2 cellular contexts compared by ENCODE assay signal in the genomic region with DNA sequence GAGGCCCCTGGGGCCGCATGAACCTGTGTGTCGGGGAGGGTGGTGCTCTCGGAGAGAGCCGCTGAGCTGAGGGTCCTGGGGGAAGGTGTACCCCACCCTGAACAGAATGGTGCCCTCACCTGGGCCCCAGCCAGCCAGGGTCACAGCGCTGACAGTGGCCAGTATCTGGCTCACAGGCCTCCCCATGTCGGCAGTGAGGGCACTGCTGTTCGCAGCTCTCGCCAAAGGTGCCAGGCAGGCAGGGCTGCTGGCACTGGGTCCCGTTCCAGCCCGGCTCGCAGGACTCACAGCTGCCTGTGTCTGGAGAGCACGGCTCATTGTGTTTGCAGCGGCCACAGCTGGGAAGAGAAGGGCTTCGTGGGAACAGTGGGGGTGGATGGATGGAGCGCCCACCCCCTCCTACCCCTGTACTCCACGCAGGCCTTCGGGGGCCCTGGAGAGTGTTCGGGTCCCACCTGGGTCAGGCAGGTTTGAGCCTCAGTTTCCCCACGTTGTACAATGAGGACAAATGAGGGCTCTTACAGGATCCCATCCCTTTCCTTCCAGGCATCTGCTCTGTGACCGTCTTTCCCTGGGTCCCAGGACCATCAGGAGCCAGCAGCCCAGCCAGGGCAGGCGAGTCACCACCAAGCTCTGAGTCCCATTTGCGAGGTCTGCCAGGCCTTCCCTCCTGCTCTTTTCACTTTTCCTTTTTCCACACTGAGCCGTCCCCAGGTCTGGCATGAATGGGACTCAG.
TF ChIP-seq lines count a peak whose summit lies in the region.

No MANE protein-coding gene starts in this region.

TF ChIP-seq in GM23338, 12 proteins besides CTCF, POLR2A, EP300 and RAD21 (continued from another document):
- TF ChIP-seq, protein P1, sequence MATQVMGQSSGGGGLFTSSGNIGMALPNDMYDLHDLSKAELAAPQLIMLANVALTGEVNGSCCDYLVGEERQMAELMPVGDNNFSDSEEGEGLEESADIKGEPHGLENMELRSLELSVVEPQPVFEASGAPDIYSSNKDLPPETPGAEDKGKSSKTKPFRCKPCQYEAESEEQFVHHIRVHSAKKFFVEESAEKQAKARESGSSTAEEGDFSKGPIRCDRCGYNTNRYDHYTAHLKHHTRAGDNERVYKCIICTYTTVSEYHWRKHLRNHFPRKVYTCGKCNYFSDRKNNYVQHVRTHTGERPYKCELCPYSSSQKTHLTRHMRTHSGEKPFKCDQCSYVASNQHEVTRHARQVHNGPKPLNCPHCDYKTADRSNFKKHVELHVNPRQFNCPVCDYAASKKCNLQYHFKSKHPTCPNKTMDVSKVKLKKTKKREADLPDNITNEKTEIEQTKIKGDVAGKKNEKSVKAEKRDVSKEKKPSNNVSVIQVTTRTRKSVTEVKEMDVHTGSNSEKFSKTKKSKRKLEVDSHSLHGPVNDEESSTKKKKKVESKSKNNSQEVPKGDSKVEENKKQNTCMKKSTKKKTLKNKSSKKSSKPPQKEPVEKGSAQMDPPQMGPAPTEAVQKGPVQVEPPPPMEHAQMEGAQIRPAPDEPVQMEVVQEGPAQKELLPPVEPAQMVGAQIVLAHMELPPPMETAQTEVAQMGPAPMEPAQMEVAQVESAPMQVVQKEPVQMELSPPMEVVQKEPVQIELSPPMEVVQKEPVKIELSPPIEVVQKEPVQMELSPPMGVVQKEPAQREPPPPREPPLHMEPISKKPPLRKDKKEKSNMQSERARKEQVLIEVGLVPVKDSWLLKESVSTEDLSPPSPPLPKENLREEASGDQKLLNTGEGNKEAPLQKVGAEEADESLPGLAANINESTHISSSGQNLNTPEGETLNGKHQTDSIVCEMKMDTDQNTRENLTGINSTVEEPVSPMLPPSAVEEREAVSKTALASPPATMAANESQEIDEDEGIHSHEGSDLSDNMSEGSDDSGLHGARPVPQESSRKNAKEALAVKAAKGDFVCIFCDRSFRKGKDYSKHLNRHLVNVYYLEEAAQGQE (IDR thresholded peaks at IDR 0.05; ENCODE audit: unreplicated experiment): no peak
- TF ChIP-seq ZNF114 (CRISPR knock-in tag; IDR thresholded peaks at IDR 0.05): no peak
- TF ChIP-seq, protein P2, sequence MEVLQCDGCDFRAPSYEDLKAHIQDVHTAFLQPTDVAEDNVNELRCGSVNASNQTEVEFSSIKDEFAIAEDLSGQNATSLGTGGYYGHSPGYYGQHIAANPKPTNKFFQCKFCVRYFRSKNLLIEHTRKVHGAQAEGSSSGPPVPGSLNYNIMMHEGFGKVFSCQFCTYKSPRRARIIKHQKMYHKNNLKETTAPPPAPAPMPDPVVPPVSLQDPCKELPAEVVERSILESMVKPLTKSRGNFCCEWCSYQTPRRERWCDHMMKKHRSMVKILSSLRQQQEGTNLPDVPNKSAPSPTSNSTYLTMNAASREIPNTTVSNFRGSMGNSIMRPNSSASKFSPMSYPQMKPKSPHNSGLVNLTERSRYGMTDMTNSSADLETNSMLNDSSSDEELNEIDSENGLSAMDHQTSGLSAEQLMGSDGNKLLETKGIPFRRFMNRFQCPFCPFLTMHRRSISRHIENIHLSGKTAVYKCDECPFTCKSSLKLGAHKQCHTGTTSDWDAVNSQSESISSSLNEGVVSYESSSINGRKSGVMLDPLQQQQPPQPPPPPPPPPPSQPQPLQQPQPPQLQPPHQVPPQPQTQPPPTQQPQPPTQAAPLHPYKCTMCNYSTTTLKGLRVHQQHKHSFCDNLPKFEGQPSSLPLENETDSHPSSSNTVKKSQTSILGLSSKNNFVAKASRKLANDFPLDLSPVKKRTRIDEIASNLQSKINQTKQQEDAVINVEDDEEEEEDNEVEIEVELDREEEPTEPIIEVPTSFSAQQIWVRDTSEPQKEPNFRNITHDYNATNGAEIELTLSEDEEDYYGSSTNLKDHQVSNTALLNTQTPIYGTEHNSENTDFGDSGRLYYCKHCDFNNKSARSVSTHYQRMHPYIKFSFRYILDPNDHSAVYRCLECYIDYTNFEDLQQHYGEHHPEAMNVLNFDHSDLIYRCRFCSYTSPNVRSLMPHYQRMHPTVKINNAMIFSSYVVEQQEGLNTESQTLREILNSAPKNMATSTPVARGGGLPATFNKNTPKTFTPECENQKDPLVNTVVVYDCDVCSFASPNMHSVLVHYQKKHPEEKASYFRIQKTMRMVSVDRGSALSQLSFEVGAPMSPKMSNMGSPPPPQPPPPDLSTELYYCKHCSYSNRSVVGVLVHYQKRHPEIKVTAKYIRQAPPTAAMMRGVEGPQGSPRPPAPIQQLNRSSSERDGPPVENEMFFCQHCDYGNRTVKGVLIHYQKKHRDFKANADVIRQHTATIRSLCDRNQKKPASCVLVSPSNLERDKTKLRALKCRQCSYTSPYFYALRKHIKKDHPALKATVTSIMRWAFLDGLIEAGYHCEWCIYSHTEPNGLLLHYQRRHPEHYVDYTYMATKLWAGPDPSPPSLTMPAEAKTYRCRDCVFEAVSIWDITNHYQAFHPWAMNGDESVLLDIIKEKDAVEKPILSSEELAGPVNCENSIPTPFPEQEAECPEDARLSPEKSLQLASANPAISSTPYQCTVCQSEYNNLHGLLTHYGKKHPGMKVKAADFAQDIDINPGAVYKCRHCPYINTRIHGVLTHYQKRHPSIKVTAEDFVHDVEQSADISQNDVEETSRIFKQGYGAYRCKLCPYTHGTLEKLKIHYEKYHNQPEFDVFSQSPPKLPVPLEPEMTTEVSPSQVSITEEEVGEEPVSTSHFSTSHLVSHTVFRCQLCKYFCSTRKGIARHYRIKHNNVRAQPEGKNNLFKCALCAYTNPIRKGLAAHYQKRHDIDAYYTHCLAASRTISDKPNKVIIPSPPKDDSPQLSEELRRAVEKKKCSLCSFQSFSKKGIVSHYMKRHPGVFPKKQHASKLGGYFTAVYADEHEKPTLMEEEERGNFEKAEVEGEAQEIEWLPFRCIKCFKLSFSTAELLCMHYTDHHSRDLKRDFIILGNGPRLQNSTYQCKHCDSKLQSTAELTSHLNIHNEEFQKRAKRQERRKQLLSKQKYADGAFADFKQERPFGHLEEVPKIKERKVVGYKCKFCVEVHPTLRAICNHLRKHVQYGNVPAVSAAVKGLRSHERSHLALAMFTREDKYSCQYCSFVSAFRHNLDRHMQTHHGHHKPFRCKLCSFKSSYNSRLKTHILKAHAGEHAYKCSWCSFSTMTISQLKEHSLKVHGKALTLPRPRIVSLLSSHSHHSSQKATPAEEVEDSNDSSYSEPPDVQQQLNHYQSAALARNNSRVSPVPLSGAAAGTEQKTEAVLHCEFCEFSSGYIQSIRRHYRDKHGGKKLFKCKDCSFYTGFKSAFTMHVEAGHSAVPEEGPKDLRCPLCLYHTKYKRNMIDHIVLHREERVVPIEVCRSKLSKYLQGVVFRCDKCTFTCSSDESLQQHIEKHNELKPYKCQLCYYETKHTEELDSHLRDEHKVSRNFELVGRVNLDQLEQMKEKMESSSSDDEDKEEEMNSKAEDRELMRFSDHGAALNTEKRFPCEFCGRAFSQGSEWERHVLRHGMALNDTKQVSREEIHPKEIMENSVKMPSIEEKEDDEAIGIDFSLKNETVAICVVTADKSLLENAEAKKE (CRISPR knock-in tag; IDR thresholded peaks at IDR 0.05): no peak

TF ChIP-seq in WTC11, 78 proteins besides CTCF, POLR2A, EP300 and RAD21 (continued from another document):
- TF ChIP-seq, protein P3, sequence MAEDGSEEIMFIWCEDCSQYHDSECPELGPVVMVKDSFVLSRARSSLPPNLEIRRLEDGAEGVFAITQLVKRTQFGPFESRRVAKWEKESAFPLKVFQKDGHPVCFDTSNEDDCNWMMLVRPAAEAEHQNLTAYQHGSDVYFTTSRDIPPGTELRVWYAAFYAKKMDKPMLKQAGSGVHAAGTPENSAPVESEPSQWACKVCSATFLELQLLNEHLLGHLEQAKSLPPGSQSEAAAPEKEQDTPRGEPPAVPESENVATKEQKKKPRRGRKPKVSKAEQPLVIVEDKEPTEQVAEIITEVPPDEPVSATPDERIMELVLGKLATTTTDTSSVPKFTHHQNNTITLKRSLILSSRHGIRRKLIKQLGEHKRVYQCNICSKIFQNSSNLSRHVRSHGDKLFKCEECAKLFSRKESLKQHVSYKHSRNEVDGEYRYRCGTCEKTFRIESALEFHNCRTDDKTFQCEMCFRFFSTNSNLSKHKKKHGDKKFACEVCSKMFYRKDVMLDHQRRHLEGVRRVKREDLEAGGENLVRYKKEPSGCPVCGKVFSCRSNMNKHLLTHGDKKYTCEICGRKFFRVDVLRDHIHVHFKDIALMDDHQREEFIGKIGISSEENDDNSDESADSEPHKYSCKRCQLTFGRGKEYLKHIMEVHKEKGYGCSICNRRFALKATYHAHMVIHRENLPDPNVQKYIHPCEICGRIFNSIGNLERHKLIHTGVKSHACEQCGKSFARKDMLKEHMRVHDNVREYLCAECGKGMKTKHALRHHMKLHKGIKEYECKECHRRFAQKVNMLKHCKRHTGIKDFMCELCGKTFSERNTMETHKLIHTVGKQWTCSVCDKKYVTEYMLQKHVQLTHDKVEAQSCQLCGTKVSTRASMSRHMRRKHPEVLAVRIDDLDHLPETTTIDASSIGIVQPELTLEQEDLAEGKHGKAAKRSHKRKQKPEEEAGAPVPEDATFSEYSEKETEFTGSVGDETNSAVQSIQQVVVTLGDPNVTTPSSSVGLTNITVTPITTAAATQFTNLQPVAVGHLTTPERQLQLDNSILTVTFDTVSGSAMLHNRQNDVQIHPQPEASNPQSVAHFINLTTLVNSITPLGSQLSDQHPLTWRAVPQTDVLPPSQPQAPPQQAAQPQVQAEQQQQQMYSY (CRISPR knock-in tag; IDR thresholded peaks at IDR 0.05): no peak
- TF ChIP-seq, protein P4, sequence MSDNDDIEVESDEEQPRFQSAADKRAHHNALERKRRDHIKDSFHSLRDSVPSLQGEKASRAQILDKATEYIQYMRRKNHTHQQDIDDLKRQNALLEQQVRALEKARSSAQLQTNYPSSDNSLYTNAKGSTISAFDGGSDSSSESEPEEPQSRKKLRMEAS (CRISPR knock-in tag; IDR thresholded peaks at IDR 0.05): no peak
- TF ChIP-seq NR1H2 (CRISPR knock-in tag; IDR thresholded peaks at IDR 0.05) (no peak), ZNF263 (CRISPR knock-in tag; IDR thresholded peaks at IDR 0.05; ENCODE audit: low read depth) (no peak), CBFB (CRISPR knock-in tag; IDR thresholded peaks at IDR 0.05; ENCODE audit: low read depth) (no peak), SMAD3 (CRISPR knock-in tag; IDR thresholded peaks at IDR 0.05; ENCODE audit: borderline replicate concordance) (no peak)
- TF ChIP-seq, protein P5, sequence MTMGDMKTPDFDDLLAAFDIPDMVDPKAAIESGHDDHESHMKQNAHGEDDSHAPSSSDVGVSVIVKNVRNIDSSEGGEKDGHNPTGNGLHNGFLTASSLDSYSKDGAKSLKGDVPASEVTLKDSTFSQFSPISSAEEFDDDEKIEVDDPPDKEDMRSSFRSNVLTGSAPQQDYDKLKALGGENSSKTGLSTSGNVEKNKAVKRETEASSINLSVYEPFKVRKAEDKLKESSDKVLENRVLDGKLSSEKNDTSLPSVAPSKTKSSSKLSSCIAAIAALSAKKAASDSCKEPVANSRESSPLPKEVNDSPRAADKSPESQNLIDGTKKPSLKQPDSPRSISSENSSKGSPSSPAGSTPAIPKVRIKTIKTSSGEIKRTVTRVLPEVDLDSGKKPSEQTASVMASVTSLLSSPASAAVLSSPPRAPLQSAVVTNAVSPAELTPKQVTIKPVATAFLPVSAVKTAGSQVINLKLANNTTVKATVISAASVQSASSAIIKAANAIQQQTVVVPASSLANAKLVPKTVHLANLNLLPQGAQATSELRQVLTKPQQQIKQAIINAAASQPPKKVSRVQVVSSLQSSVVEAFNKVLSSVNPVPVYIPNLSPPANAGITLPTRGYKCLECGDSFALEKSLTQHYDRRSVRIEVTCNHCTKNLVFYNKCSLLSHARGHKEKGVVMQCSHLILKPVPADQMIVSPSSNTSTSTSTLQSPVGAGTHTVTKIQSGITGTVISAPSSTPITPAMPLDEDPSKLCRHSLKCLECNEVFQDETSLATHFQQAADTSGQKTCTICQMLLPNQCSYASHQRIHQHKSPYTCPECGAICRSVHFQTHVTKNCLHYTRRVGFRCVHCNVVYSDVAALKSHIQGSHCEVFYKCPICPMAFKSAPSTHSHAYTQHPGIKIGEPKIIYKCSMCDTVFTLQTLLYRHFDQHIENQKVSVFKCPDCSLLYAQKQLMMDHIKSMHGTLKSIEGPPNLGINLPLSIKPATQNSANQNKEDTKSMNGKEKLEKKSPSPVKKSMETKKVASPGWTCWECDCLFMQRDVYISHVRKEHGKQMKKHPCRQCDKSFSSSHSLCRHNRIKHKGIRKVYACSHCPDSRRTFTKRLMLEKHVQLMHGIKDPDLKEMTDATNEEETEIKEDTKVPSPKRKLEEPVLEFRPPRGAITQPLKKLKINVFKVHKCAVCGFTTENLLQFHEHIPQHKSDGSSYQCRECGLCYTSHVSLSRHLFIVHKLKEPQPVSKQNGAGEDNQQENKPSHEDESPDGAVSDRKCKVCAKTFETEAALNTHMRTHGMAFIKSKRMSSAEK (CRISPR knock-in tag; IDR thresholded peaks at IDR 0.05; ENCODE audit: borderline replicate concordance): no peak
- TF ChIP-seq, protein P6, sequence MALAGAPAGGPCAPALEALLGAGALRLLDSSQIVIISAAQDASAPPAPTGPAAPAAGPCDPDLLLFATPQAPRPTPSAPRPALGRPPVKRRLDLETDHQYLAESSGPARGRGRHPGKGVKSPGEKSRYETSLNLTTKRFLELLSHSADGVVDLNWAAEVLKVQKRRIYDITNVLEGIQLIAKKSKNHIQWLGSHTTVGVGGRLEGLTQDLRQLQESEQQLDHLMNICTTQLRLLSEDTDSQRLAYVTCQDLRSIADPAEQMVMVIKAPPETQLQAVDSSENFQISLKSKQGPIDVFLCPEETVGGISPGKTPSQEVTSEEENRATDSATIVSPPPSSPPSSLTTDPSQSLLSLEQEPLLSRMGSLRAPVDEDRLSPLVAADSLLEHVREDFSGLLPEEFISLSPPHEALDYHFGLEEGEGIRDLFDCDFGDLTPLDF (CRISPR knock-in tag; IDR thresholded peaks at IDR 0.05): no peak
- TF ChIP-seq, protein P7, sequence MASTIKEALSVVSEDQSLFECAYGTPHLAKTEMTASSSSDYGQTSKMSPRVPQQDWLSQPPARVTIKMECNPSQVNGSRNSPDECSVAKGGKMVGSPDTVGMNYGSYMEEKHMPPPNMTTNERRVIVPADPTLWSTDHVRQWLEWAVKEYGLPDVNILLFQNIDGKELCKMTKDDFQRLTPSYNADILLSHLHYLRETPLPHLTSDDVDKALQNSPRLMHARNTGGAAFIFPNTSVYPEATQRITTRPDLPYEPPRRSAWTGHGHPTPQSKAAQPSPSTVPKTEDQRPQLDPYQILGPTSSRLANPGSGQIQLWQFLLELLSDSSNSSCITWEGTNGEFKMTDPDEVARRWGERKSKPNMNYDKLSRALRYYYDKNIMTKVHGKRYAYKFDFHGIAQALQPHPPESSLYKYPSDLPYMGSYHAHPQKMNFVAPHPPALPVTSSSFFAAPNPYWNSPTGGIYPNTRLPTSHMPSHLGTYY (CRISPR knock-in tag; IDR thresholded peaks at IDR 0.05): no peak
- TF ChIP-seq, protein P8, sequence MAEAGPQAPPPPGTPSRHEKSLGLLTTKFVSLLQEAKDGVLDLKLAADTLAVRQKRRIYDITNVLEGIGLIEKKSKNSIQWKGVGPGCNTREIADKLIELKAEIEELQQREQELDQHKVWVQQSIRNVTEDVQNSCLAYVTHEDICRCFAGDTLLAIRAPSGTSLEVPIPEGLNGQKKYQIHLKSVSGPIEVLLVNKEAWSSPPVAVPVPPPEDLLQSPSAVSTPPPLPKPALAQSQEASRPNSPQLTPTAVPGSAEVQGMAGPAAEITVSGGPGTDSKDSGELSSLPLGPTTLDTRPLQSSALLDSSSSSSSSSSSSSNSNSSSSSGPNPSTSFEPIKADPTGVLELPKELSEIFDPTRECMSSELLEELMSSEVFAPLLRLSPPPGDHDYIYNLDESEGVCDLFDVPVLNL (CRISPR knock-in tag; IDR thresholded peaks at IDR 0.05; ENCODE audit: borderline replicate concordance, low read depth): no peak
